ENCODE assay signal across 1 cellular context in the genomic region with DNA sequence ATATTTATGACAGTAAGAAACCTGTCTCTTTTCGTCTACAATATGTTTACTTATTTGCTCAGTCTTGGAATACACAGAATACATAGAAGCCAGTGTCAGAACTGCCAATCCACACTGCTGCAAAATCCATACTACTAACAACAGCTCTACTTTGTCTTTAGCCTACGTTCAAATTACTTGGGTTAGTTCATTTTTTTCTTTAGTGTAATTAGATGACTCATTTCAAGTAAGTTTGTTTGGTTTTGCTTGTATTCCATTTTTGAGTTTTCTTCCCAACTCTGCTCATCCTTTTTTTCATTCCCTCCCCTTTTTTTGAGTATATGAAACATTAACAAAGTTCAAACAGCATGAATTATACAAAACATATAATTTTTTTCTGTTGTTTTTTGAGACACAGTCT.
TF ChIP-seq lines count a peak whose summit lies in the region.

No MANE protein-coding gene starts in this region.

TF ChIP-seq in IMR-90, 13 proteins besides CTCF, POLR2A, EP300 and RAD21:
- TF ChIP-seq MAFK (IDR thresholded peaks at IDR 0.05; ENCODE audit: low read depth, low read length) (no peak), FOS (IDR thresholded peaks at IDR 0.05; ENCODE audit: low read depth, low read length) (0 out of 2 replicates have a peak, but pooled peaks have one; percentile 36)
